Comparison of ENCODE assay signal across 39 cellular contexts in genomic region chr1:15000671-15001070, GRCh38.
"Had no signal": no experiment of that assay in that cellular context is flagged by ENCODE, and none has a peak within 500 bp of the region (broad histone marks: within the 10 kb centered on the region; RNA-seq: fewer than 3 reads in every experiment).

No MANE protein-coding gene starts in this region.

- H3K36me3 Mint-ChIP-seq: activated CD4-positive, alpha-beta memory T cell treated with anti-CD3 and anti-CD28 coated beads for 36 hours; activated CD8-positive, alpha-beta memory T cell treated with anti-CD3 and anti-CD28 coated beads, Interleukin-2, amount 10 ng/mL, durations not matched to agents 7 days and 5 days; activated naive CD4-positive, alpha-beta T cell treated with anti-CD3 and anti-CD28 coated beads, Interleukin-2, amount 50 U/mL, for 24 hours; activated naive CD8-positive, alpha-beta T cell treated with anti-CD3 and anti-CD28 coated beads for 36 hours had no signal

- H3K27me3 ChIP-seq: adrenal gland, body of pancreas, cardiac muscle cell, dorsolateral prefrontal cortex, esophagus muscularis mucosa, foreskin keratinocyte, gastrocnemius medialis, heart left ventricle had no signal

- H3K4me1 ChIP-seq: foreskin keratinocyte, gastrocnemius medialis had no signal

- H3K9me3 Mint-ChIP-seq: activated CD4-positive, alpha-beta memory T cell treated with anti-CD3 and anti-CD28 coated beads for 36 hours; activated CD4-positive, alpha-beta T cell treated with anti-CD3 and anti-CD28 coated beads, Interleukin-2, amount 10 ng/mL, durations not matched to agents 24 days and 14 days; activated naive CD4-positive, alpha-beta T cell treated with anti-CD3 and anti-CD28 coated beads for 36 hours; activated naive CD4-positive, alpha-beta T cell treated with anti-CD3 and anti-CD28 coated beads, Interleukin-2, amount 50 U/mL, for 24 hours; activated naive CD8-positive, alpha-beta T cell treated with anti-CD3 and anti-CD28 coated beads for 36 hours; activated naive CD8-positive, alpha-beta T cell treated with anti-CD3 and anti-CD28 coated beads, Interleukin-2, amount 50 U/mL, for 24 hours; activated T-helper 1 cell treated with anti-CD3 and anti-CD28 coated beads, Interleukin-12 subunit alpha, Interleukin-12 subunit beta, Interleukin-2, Interleukin-4 antibody, amounts not matched to agents 30 ng/mL and 10 ng/mL and 1 ng/mL, durations not matched to agents 14 hours and 24 hours and 36 hours; activated T-helper 2 cell treated with anti-CD3 and anti-CD28 coated beads, Interferon-gamma antibody, Interleukin-2, Interleukin-4, amounts not matched to agents 10 μg/mL and 5 μg/mL and 100 μg/mL, durations not matched to agents 14 hours and 24 hours and 36 hours; central memory CD8-positive, alpha-beta T cell; dendritic cell treated with granulocyte-macrophage colony-stimulating factor and Interleukin-4, amounts not matched to agents 40 ng/mL and 50 ng/mL, for 4 days; effector memory CD8-positive, alpha-beta T cell; T-helper 2 cell treated with Interferon-gamma antibody and Interleukin-4, amounts not matched to agents 5 μg/mL and 100 μg/mL, for 36 hours had no signal

- H3K27ac ChIP-seq: body of pancreas, cardiac muscle cell, coronary artery, esophagus muscularis mucosa, foreskin keratinocyte, gastrocnemius medialis, heart left ventricle, WERI-Rb-1 had no signal

- H3K4me3 Mint-ChIP-seq: activated CD4-positive, alpha-beta memory T cell treated with anti-CD3 and anti-CD28 coated beads for 36 hours; activated CD4-positive, alpha-beta T cell treated with anti-CD3 and anti-CD28 coated beads for 36 hours; activated CD4-positive, alpha-beta T cell treated with anti-CD3 and anti-CD28 coated beads, Interleukin-2, amount 10 ng/mL, durations not matched to agents 24 days and 14 days; activated CD8-positive, alpha-beta memory T cell treated with anti-CD3 and anti-CD28 coated beads, Interleukin-2, amount 10 ng/mL, durations not matched to agents 7 days and 5 days; activated CD8-positive, alpha-beta T cell treated with anti-CD3 and anti-CD28 coated beads, Interleukin-2, amount 10 ng/mL, durations not matched to agents 7 days and 5 days; activated naive CD4-positive, alpha-beta T cell treated with anti-CD3 and anti-CD28 coated beads for 36 hours; activated naive CD4-positive, alpha-beta T cell treated with anti-CD3 and anti-CD28 coated beads, Interleukin-2, amount 50 U/mL, for 24 hours; activated naive CD8-positive, alpha-beta T cell treated with anti-CD3 and anti-CD28 coated beads for 36 hours; activated naive CD8-positive, alpha-beta T cell treated with anti-CD3 and anti-CD28 coated beads, Interleukin-2, amount 50 U/mL, for 24 hours; activated T-helper 1 cell treated with anti-CD3 and anti-CD28 coated beads, Interleukin-12 subunit alpha, Interleukin-12 subunit beta, Interleukin-2, Interleukin-4 antibody, amounts not matched to agents 30 ng/mL and 10 ng/mL and 1 ng/mL, durations not matched to agents 14 hours and 24 hours and 36 hours; central memory CD8-positive, alpha-beta T cell; dendritic cell treated with granulocyte-macrophage colony-stimulating factor and Interleukin-4, amounts not matched to agents 40 ng/mL and 50 ng/mL, for 4 days; effector memory CD8-positive, alpha-beta T cell; T-helper 17 cell; T-helper 2 cell treated with Interferon-gamma antibody and Interleukin-4, amounts not matched to agents 5 μg/mL and 100 μg/mL, for 36 hours had no signal

- H3K4me1 Mint-ChIP-seq: activated CD4-positive, alpha-beta T cell treated with anti-CD3 and anti-CD28 coated beads for 36 hours; activated CD4-positive, alpha-beta T cell treated with anti-CD3 and anti-CD28 coated beads, Interleukin-2, amount 10 ng/mL, durations not matched to agents 24 days and 14 days; activated CD8-positive, alpha-beta memory T cell treated with anti-CD3 and anti-CD28 coated beads, Interleukin-2, amount 10 ng/mL, durations not matched to agents 7 days and 5 days; activated naive CD4-positive, alpha-beta T cell treated with anti-CD3 and anti-CD28 coated beads, Interleukin-2, amount 50 U/mL, for 24 hours; activated naive CD8-positive, alpha-beta T cell treated with anti-CD3 and anti-CD28 coated beads for 36 hours; activated naive CD8-positive, alpha-beta T cell treated with anti-CD3 and anti-CD28 coated beads, Interleukin-2, amount 50 U/mL, for 24 hours; central memory CD8-positive, alpha-beta T cell had no signal

- DNase-seq: activated CD4-positive, alpha-beta memory T cell treated with anti-CD3 and anti-CD28 coated beads for 36 hours; activated CD4-positive, alpha-beta T cell treated with anti-CD3 and anti-CD28 coated beads for 36 hours; activated CD4-positive, alpha-beta T cell treated with anti-CD3 and anti-CD28 coated beads, Interleukin-2, amount 10 ng/mL, durations not matched to agents 24 days and 14 days; activated CD4-positive, CD25-positive, alpha-beta regulatory T cell; activated CD4-positive, CD25-positive, alpha-beta regulatory T cell treated with anti-CD3 and anti-CD28 coated beads, Interleukin-2, amount 50 U/mL, for 72 hours; activated CD8-positive, alpha-beta memory T cell treated with anti-CD3 and anti-CD28 coated beads, Interleukin-2, amount 10 ng/mL, durations not matched to agents 7 days and 5 days; activated CD8-positive, alpha-beta memory T cell treated with anti-CD3 and anti-CD28 coated beads, Interleukin-2, amount 50 U/mL, for 4 hours; activated CD8-positive, alpha-beta T cell treated with anti-CD3 and anti-CD28 coated beads, Interleukin-2, amount 10 ng/mL, durations not matched to agents 7 days and 5 days; activated effector memory CD4-positive, alpha-beta T cell treated with anti-CD3 and anti-CD28 coated beads, Interleukin-2, amount 50 U/mL, for 16 hours; activated naive CD4-positive, alpha-beta T cell treated with anti-CD3 and anti-CD28 coated beads for 36 hours; activated naive CD8-positive, alpha-beta T cell treated with anti-CD3 and anti-CD28 coated beads for 36 hours; activated naive CD8-positive, alpha-beta T cell treated with anti-CD3 and anti-CD28 coated beads, Interleukin-2, amount 50 U/mL, for 24 hours; activated T-cell treated with anti-CD3 and anti-CD28 coated beads, Interleukin-2, amount 50 U/mL, for 1 hour; activated T-cell treated with anti-CD3 and anti-CD28 coated beads, Interleukin-2, amount 50 U/mL, for 48 hours; adrenal gland; amygdala; aorta; body of pancreas; dorsolateral prefrontal cortex; effector CD4-positive, alpha-beta T cell; effector memory CD8-positive, alpha-beta T cell; erythroblast; foreskin keratinocyte; gastrocnemius medialis; glutamatergic neuron; heart left ventricle; T-helper 1 cell; T-helper 17 cell; T1000; WERI-Rb-1 had no signal

- H3K27ac Mint-ChIP-seq: activated CD4-positive, alpha-beta memory T cell treated with anti-CD3 and anti-CD28 coated beads for 36 hours; activated CD4-positive, alpha-beta T cell treated with anti-CD3 and anti-CD28 coated beads for 36 hours; activated CD4-positive, alpha-beta T cell treated with anti-CD3 and anti-CD28 coated beads, Interleukin-2, amount 10 ng/mL, durations not matched to agents 24 days and 14 days; activated CD8-positive, alpha-beta memory T cell treated with anti-CD3 and anti-CD28 coated beads, Interleukin-2, amount 10 ng/mL, durations not matched to agents 7 days and 5 days; activated CD8-positive, alpha-beta T cell treated with anti-CD3 and anti-CD28 coated beads, Interleukin-2, amount 10 ng/mL, durations not matched to agents 7 days and 5 days; activated naive CD4-positive, alpha-beta T cell treated with anti-CD3 and anti-CD28 coated beads for 36 hours; activated naive CD8-positive, alpha-beta T cell treated with anti-CD3 and anti-CD28 coated beads for 36 hours; activated naive CD8-positive, alpha-beta T cell treated with anti-CD3 and anti-CD28 coated beads, Interleukin-2, amount 50 U/mL, for 24 hours; activated T-helper 1 cell treated with anti-CD3 and anti-CD28 coated beads, Interleukin-12 subunit alpha, Interleukin-12 subunit beta, Interleukin-2, Interleukin-4 antibody, amounts not matched to agents 30 ng/mL and 10 ng/mL and 1 ng/mL, durations not matched to agents 14 hours and 24 hours and 36 hours; activated T-helper 2 cell treated with anti-CD3 and anti-CD28 coated beads, Interferon-gamma antibody, Interleukin-2, Interleukin-4, amounts not matched to agents 10 μg/mL and 5 μg/mL and 100 μg/mL, durations not matched to agents 14 hours and 24 hours and 36 hours; dendritic cell treated with granulocyte-macrophage colony-stimulating factor and Interleukin-4, amounts not matched to agents 40 ng/mL and 50 ng/mL, for 4 days; effector memory CD8-positive, alpha-beta T cell; T-helper 17 cell; T-helper 2 cell treated with Interferon-gamma antibody and Interleukin-4, amounts not matched to agents 5 μg/mL and 100 μg/mL, for 36 hours had no signal

- H3K9me3 ChIP-seq: adrenal gland, body of pancreas, esophagus muscularis mucosa, gastrocnemius medialis, heart left ventricle had no signal

- H3K36me3 ChIP-seq: adrenal gland, cardiac muscle cell, esophagus muscularis mucosa, gastrocnemius medialis, heart left ventricle, WERI-Rb-1 had no signal

- H3K4me3 ChIP-seq: adrenal gland, body of pancreas, cardiac muscle cell, coronary artery, dorsolateral prefrontal cortex, esophagus muscularis mucosa, gastrocnemius medialis, heart left ventricle had no signal

- H3K27me3 Mint-ChIP-seq: activated CD4-positive, alpha-beta memory T cell treated with anti-CD3 and anti-CD28 coated beads for 36 hours; activated CD4-positive, alpha-beta T cell treated with anti-CD3 and anti-CD28 coated beads for 36 hours; activated CD4-positive, alpha-beta T cell treated with anti-CD3 and anti-CD28 coated beads, Interleukin-2, amount 10 ng/mL, durations not matched to agents 24 days and 14 days; activated CD8-positive, alpha-beta memory T cell treated with anti-CD3 and anti-CD28 coated beads, Interleukin-2, amount 10 ng/mL, durations not matched to agents 7 days and 5 days; activated naive CD4-positive, alpha-beta T cell treated with anti-CD3 and anti-CD28 coated beads, Interleukin-2, amount 50 U/mL, for 24 hours; activated naive CD8-positive, alpha-beta T cell treated with anti-CD3 and anti-CD28 coated beads, Interleukin-2, amount 50 U/mL, for 24 hours had no signal
